ENCODE assay signal across 8 cellular contexts in genomic region chr18:38565513-38565912, GRCh38.
"Had no signal": no experiment of that assay in that cellular context is flagged by ENCODE, and none has a peak within 500 bp of the region (broad histone marks: within the 10 kb centered on the region; RNA-seq: fewer than 3 reads in every experiment).

No MANE protein-coding gene starts in this region.

- H3K27me3 Mint-ChIP-seq: IgD-negative memory B cell had no signal

- H3K27ac ChIP-seq: HL-60, KMS-11 had no signal

- H3K27ac Mint-ChIP-seq: IgD-negative memory B cell had no signal

- H3K36me3 Mint-ChIP-seq: IgD-negative memory B cell had no signal

- H3K4me2 ChIP-seq: KMS-11 had no signal

- ATAC-seq: HepG2 had no signal

- H3K9ac ChIP-seq: KMS-11 had no signal

- DNase-seq: IMR-90, KBM-7, KG1 had no signal

- FAIRE-seq: HepG2, HTR-8/SVneo had no signal
